Comparison of ENCODE assay signal across 12 cellular contexts in genomic region chr11:10317281-10317755, GRCh38. TPM values are rescaled to one million over a fixed set of nuclear protein-coding genes. Genes with fewer than 3 reads are reported as not detected.
DNase-seq lines count a peak whose midpoint lies in the region; ATAC-seq and TF ChIP-seq lines count a peak whose summit lies in the region.
"Had no signal": no experiment of that assay in that cellular context is flagged by ENCODE, and none has a peak within 500 bp of the region (broad histone marks: within the 10 kb centered on the region; RNA-seq: fewer than 3 reads in every experiment).

No MANE protein-coding gene starts in this region.

- no peaks in the 10 kb centered on the region for H3F3A ChIP-seq in smooth muscle cell (ENCODE audit: low read depth)

- H3K9me3 ChIP-seq in ascending aorta = no peaks in the 10 kb centered on the region
- H3K9me3 ChIP-seq in smooth muscle cell (replicated peaks; ENCODE audit: low read depth) = no peaks in the 10 kb centered on the region
- H3K9me3 ChIP-seq: testis had no signal

- H4K20me1 ChIP-seq in smooth muscle cell (ENCODE audit: low read depth) = no peaks in the 10 kb centered on the region

- DNase-seq in NCI-H146 (lab: John Stamatoyannopoulos, UW) = peak; percentile 49
- DNase-seq in NCI-H146 treated with DMSO at 0.1 percent for 48 hours (lab: John Stamatoyannopoulos, UW; ENCODE audit: unreplicated experiment) = no peak
- DNase-seq in ascending aorta (ENCODE audit: low spot score in 2 of 2) = no peak
- no peak for DNase-seq in smooth muscle cell (lab: John Stamatoyannopoulos, UW; ENCODE audit: unreplicated experiment)
- no peak for DNase-seq in RKO (ENCODE audit: low spot score)
- no peak for DNase-seq in COR-L47 (lab: John Stamatoyannopoulos, UW)
- DNase-seq in T-helper 9 cell = no peak
- DNase-seq: immature natural killer cell, testis had no signal

- H3K36me3 ChIP-seq in ascending aorta (no peaks in the 10 kb centered on the region), smooth muscle cell (ENCODE audit: low read depth) (no peaks in the 10 kb centered on the region)

- H3K4me3 ChIP-seq in ascending aorta (no peak overlapping the region), smooth muscle cell (no peak overlapping the region)
- H3K4me3 ChIP-seq: skin epidermis, testis had no signal

- H3K79me2 ChIP-seq in smooth muscle cell (ENCODE audit: low read depth) = no peaks in the 10 kb centered on the region

- peak overlapping the region; percentile 72 for H2AFZ ChIP-seq in smooth muscle cell (ENCODE audit: low read depth)

- intact Hi-C loops in ascending aorta (cut with DNase I) = no loop called here

- H3K27me3 ChIP-seq in ascending aorta = no peaks in the 10 kb centered on the region
- no peaks in the 10 kb centered on the region for H3K27me3 ChIP-seq in smooth muscle cell (ENCODE audit: low read depth)
- H3K27me3 ChIP-seq: testis had no signal

- ATAC-seq in HG03095 (IDR thresholded peaks at IDR 0.05; ENCODE audit: unreplicated experiment) = peak; percentile 25

- H3K9ac ChIP-seq in smooth muscle cell (ENCODE audit: low read depth) = no peak overlapping the region

- TF ChIP-seq CTCF in ascending aorta (IDR thresholded peaks at IDR 0.05) (no peak), smooth muscle cell (IDR thresholded peaks at IDR 0.05; ENCODE audit: borderline replicate concordance, insufficient read depth, poor library complexity, severe bottlenecking) (no peak)

- H3K4me2 ChIP-seq in smooth muscle cell = no peak overlapping the region

- peak overlapping the region; percentile 20 to 72 for H3K27ac ChIP-seq in ascending aorta
- no peak overlapping the region for H3K27ac ChIP-seq in smooth muscle cell (ENCODE audit: low read depth)

- 91% methylated on average over 4 of the region's 4 CpGs for WGBS in smooth muscle cell (ENCODE audit: low lambda C conversion rate)

- peaks cover 4 to 23% of the 10 kb centered on the region in 2 donors for H3K4me1 ChIP-seq in ascending aorta
- peaks cover 26% of the 10 kb centered on the region for H3K4me1 ChIP-seq in smooth muscle cell (ENCODE audit: low read depth)

RNA-seq across cellular contexts. Expression of gene ADM, which starts 12.4 kb away (rescaled TPM):
- total RNA-seq in ascending aorta (56.8 TPM), smooth muscle cell (53.0 and 55.8 TPM in 2 replicates)
- polyA plus RNA-seq in smooth muscle cell = 47.6 and 88.3 TPM in 2 replicates
- total RNA-seq: HT1080 had no signal

RNA-seq across cellular contexts. Expression of gene SBF2, which starts 23.3 kb away (rescaled TPM):
- total RNA-seq in ascending aorta = 34.5 TPM
- total RNA-seq in smooth muscle cell = 62.5 and 80.7 TPM in 2 replicates
- polyA plus RNA-seq in smooth muscle cell = 19.0 and 25.7 TPM in 2 replicates
